ENCODE assay signal across 10 cellular contexts in genomic region chr4:185566425-185566824, GRCh38. TPM values are rescaled to one million over a fixed set of nuclear protein-coding genes. Genes with fewer than 3 reads are reported as not detected.
DNase-seq lines count a peak whose midpoint lies in the region; ATAC-seq, FAIRE-seq and TF ChIP-seq lines count a peak whose summit lies in the region.
"Had no signal": no experiment of that assay in that cellular context is flagged by ENCODE, and none has a peak within 500 bp of the region (broad histone marks: within the 10 kb centered on the region; RNA-seq: fewer than 3 reads in every experiment).

No MANE protein-coding gene starts in this region.

- no peak for TF ChIP-seq EP300 in K562 (IDR thresholded peaks at IDR 0.05; ENCODE audit: low read length)
- TF ChIP-seq EP300 in HepG2 (IDR thresholded peaks at IDR 0.05; ENCODE audit: low read depth in 2 of 2, low read length in 2 of 2), result no peak
- TF ChIP-seq EP300 in HepG2 (CRISPR knock-in tag; IDR thresholded peaks at IDR 0.05; ENCODE audit: borderline replicate concordance), result no peak
- no peak for TF ChIP-seq EP300 in stomach (IDR thresholded peaks at IDR 0.05)

- 6% methylated on average over 8 of the region's 8 CpGs for WGBS in K562 (ENCODE audit: insufficient coverage, low coverage, missing lambda C conversion rate)
- WGBS in HepG2 (ENCODE audit: low lambda C conversion rate), result 98% methylated on average over 6 of the region's 8 CpGs
- WGBS in stomach, 5 donors, result 44 to 62% (median 50%) methylated on average over 8 of the region's 8 CpGs
- no CpG with 5 or more reads among the region's 8 CpGs for WGBS in neuronal stem cell (ENCODE audit: extremely low coverage in 2 of 2, insufficient read length in 2 of 2, insufficient replicate concordance in 1 of 2), 2 donors

- intact Hi-C loops in K562 (cut with micrococcal nuclease), result no loop called here
- intact Hi-C loops in HepG2 (cut with micrococcal nuclease; ENCODE audit: unreplicated experiment), result loop anchor here (5.0 kb wide), 1 partner anchor 64 kb away; no protein-coding TSS in a partner anchor
- intact Hi-C loops in stomach (cut with DNase I; ENCODE audit: low total_unique reads), result no loop called here

- H3K9me3 ChIP-seq in K562 (replicated peaks; ENCODE audit: control insufficient read depth, insufficient read depth, low read depth, low read length) (no peaks in the 10 kb centered on the region), HepG2 (ENCODE audit: low read length) (no peaks in the 10 kb centered on the region), stomach (peaks cover 0 to 5% (median 0%) of the 10 kb centered on the region in 4 donors), neuronal stem cell (replicated peaks in 1 of 2; ENCODE audit: control insufficient read depth in 2 of 2, insufficient read depth in 1 of 2, low read depth in 1 of 2, low read length in 2 of 2) (peaks cover 5 to 6% of the 10 kb centered on the region in 2 donors)

- peak; percentile 71 for ATAC-seq in HG03565 (IDR thresholded peaks at IDR 0.05; ENCODE audit: unreplicated experiment)
- peak; percentile 19; the same call in 1 of the 3 replicates for ATAC-seq in K562
- no peak for ATAC-seq in HepG2
- ATAC-seq: PC-3 had no signal

- DNase-seq in K562 (ENCODE audit: extremely low read depth in 1 of 4, low spot score in 3 of 4) (no peak), HepG2 (ENCODE audit: low spot score) (no peak), stomach (no peak), GM12891 (ENCODE audit: insufficient read length, low spot score) (no peak), hippocampal formation (lab: John Stamatoyannopoulos, UW) (no peak), neuronal stem cell (ENCODE audit: low spot score) (no peak)
- DNase-seq: cerebellar nuclear complex, immature natural killer cell, PC-3 had no signal

- H2BK120ac ChIP-seq in neuronal stem cell (ENCODE audit: low read depth, low read length), result no peak overlapping the region

- H3K18ac ChIP-seq in neuronal stem cell (ENCODE audit: low read length), result no peak overlapping the region

- H2AFZ ChIP-seq in K562 (ENCODE audit: low read depth, low read length), result peak overlapping the region; percentile 17; the same call in 1 of the 2 replicates
- no peak overlapping the region for H2AFZ ChIP-seq in HepG2 (ENCODE audit: low read length)
- H2AFZ ChIP-seq in neuronal stem cell (ENCODE audit: low read length), result no peak overlapping the region

- no peak overlapping the region for H3K23ac ChIP-seq in neuronal stem cell (ENCODE audit: low read depth, low read length, poor library complexity)

- no peak overlapping the region for H2AK5ac ChIP-seq in neuronal stem cell (ENCODE audit: low read depth, low read length)

- H4K91ac ChIP-seq in neuronal stem cell (ENCODE audit: low read depth, low read length, poor library complexity), result no peak overlapping the region

- H2BK15ac ChIP-seq in neuronal stem cell (ENCODE audit: low read length), result no peak overlapping the region

- H3K79me1 ChIP-seq in neuronal stem cell (ENCODE audit: low read depth, low read length), result no peaks in the 10 kb centered on the region

- H3K9ac ChIP-seq in K562 (ENCODE audit: insufficient read depth in 1 of 2, low read depth in 2 of 2, low read length in 2 of 2) (no peak overlapping the region), HepG2 (ENCODE audit: insufficient read depth, low read depth, low read length) (peak overlapping the region; percentile 83), neuronal stem cell (ENCODE audit: low read depth, low read length, poor library complexity) (no peak overlapping the region)

- no peak overlapping the region for H4K8ac ChIP-seq in neuronal stem cell (ENCODE audit: low read depth, low read length)

- no peak for TF ChIP-seq RAD21 in K562 (CRISPR knock-in tag; conservative IDR thresholded peaks at IDR 0.05 in 1 of 2, IDR thresholded peaks at IDR 0.05 in 1 of 2)
- TF ChIP-seq RAD21 in HepG2 (CRISPR knock-in tag; IDR thresholded peaks at IDR 0.05), result no peak

- no peak overlapping the region for H3K4me2 ChIP-seq in K562 (ENCODE audit: insufficient read depth, low read length)
- H3K4me2 ChIP-seq in HepG2 (ENCODE audit: low read depth, low read length), result no peak overlapping the region
- no peak overlapping the region for H3K4me2 ChIP-seq in neuronal stem cell (ENCODE audit: insufficient read depth, low read length, poor library complexity, severe bottlenecking)

- H3K14ac ChIP-seq in neuronal stem cell (ENCODE audit: low read length), result no peak overlapping the region

- CTCF ChIA-PET in K562 (lab: Yijun Ruan, JAX; ENCODE audit: low intra/inter-chr PET ratio), result no interaction called here
- CTCF ChIA-PET in HepG2 (lab: Yijun Ruan, JAX; ENCODE audit: low intra/inter-chr PET ratio, low total read pairs), result no interaction called here

- POLR2A ChIA-PET in K562 (lab: Yijun Ruan, JAX), result no interaction called here
- POLR2A ChIA-PET in HepG2 (lab: Yijun Ruan, JAX), result interaction anchor here (1.3 to 1.7 kb wide), 3 partner anchors 12 to 58 kb away, joined by 5 to 9 read pairs (median 7); no protein-coding TSS in a partner anchor

- H3K79me2 ChIP-seq in K562 (ENCODE audit: control insufficient read depth, insufficient read depth, low read length), result no peaks in the 10 kb centered on the region
- H3K79me2 ChIP-seq in HepG2 (ENCODE audit: insufficient read depth, low read length), result no peaks in the 10 kb centered on the region

- H2BK12ac ChIP-seq in neuronal stem cell (ENCODE audit: low read length), result no peak overlapping the region

- FAIRE-seq in K562 (lab: Jason Lieb, UNC) (no peak), HepG2 (lab: Jason Lieb, UNC) (no peak), GM12891 (lab: Jason Lieb, UNC) (no peak)

- H3K27me3 ChIP-seq in K562 (ENCODE audit: control insufficient read depth in 2 of 2, insufficient read depth in 2 of 2, low read length in 2 of 2) (no peaks in the 10 kb centered on the region; a peak in 1 of 5 replicates), HepG2 (ENCODE audit: control insufficient read depth in 1 of 2, insufficient read depth in 2 of 2, low read length in 2 of 2) (no peaks in the 10 kb centered on the region; a peak in 1 of 5 replicates), stomach (no peaks in the 10 kb centered on the region), neuronal stem cell (ENCODE audit: control insufficient read depth in 3 of 3, insufficient read depth in 3 of 3, low read depth in 1 of 3, low read length in 3 of 3) (no peaks in the 10 kb centered on the region)

- H4K20me1 ChIP-seq in K562 (replicated peaks; ENCODE audit: control insufficient read depth, insufficient read depth, low read length), result no peaks in the 10 kb centered on the region
- no peaks in the 10 kb centered on the region for H4K20me1 ChIP-seq in HepG2 (ENCODE audit: insufficient read depth, low read length)

- in situ Hi-C loops in K562 (cut with MboI), result no loop called here
- in situ Hi-C loops in HepG2 (cut with HindIII; ENCODE audit: extremely low pct_ligation_motif_present, low pct_unique_long_range_greater_than_20kb), result no loop called here

- no TSS peak for BruUV-seq in K562 (replicated peaks; lab: Mats Ljungman, UMichigan)
- BruUV-seq in HepG2 (replicated peaks; lab: Mats Ljungman, UMichigan), result no TSS peak

- H3K4me3 ChIP-seq in K562, result no peak overlapping the region
- no peak overlapping the region for H3K4me3 ChIP-seq in HepG2 (replicated peaks in 1 of 3; ENCODE audit: insufficient read depth in 1 of 3, low read depth in 2 of 3, low read length in 3 of 3)
- no peak overlapping the region for H3K4me3 ChIP-seq in stomach
- no peak overlapping the region for H3K4me3 ChIP-seq in neuronal stem cell (ENCODE audit: low read length in 2 of 2)

- TF ChIP-seq CTCF in K562 (IDR thresholded peaks at IDR 0.05 in 2 of 3, conservative IDR thresholded peaks at IDR 0.05 in 1 of 3; ENCODE audit: insufficient read depth in 2 of 3, low read depth in 1 of 3, low read length in 3 of 3) (no peak), HepG2 (CRISPR knock-in tag; IDR thresholded peaks at IDR 0.05) (no peak), stomach (IDR thresholded peaks at IDR 0.05) (no peak)

- H2BK5ac ChIP-seq in neuronal stem cell (ENCODE audit: low read length), result no peak overlapping the region

- H3K4ac ChIP-seq in neuronal stem cell (ENCODE audit: low read length), result no peak overlapping the region

- TF ChIP-seq POLR2A in K562 (conservative IDR thresholded peaks at IDR 0.05), result no peak
- no peak for TF ChIP-seq POLR2A in HepG2 (IDR thresholded peaks at IDR 0.05; ENCODE audit: insufficient read depth in 1 of 2, low read depth in 2 of 2, low read length in 2 of 2)
- TF ChIP-seq POLR2A in stomach (IDR thresholded peaks at IDR 0.05), result no peak
- TF ChIP-seq POLR2A in GM12891 (IDR thresholded peaks at IDR 0.05; ENCODE audit: low read depth, low read length), result no peak

- H3K9me1 ChIP-seq in K562 (ENCODE audit: control insufficient read depth, insufficient read depth, low read length), result no peaks in the 10 kb centered on the region

- no peaks in the 10 kb centered on the region for H3K36me3 ChIP-seq in K562 (ENCODE audit: control insufficient read depth, insufficient read depth, low read length)
- H3K36me3 ChIP-seq in HepG2 (replicated peaks in 1 of 2; ENCODE audit: control insufficient read depth in 1 of 2, insufficient read depth in 2 of 2, low read length in 2 of 2), result no peaks in the 10 kb centered on the region
- no peaks in the 10 kb centered on the region for H3K36me3 ChIP-seq in stomach
- no peaks in the 10 kb centered on the region for H3K36me3 ChIP-seq in neuronal stem cell (replicated peaks in 1 of 2; ENCODE audit: control insufficient read depth in 2 of 2, insufficient read depth in 2 of 2, low read length in 2 of 2)

- H3K4me1 ChIP-seq in K562 (replicated peaks in 1 of 2; ENCODE audit: control insufficient read depth in 2 of 2, insufficient read depth in 2 of 2, low read length in 2 of 2), result peaks cover 0 to 15% of the 10 kb centered on the region in 2 experiments; a peak in 4 of 5 replicates
- H3K4me1 ChIP-seq in HepG2 (ENCODE audit: insufficient read depth, low read length), result peaks cover 42% of the 10 kb centered on the region
- peaks cover 0 to 25% (median 8%) of the 10 kb centered on the region in 4 donors for H3K4me1 ChIP-seq in stomach
- peaks cover 1 to 6% of the 10 kb centered on the region in 2 donors for H3K4me1 ChIP-seq in neuronal stem cell (ENCODE audit: control insufficient read depth in 2 of 2, insufficient read depth in 1 of 2, low read depth in 1 of 2, low read length in 2 of 2)

- H3K27ac ChIP-seq in K562 (ENCODE audit: extremely low read depth, low read depth, low read length) (no peak overlapping the region), HepG2 (ENCODE audit: extremely low read length, insufficient read depth, low read length) (peak overlapping the region; percentile 97), stomach (peak overlapping the region; percentile 32 to 87 (median 78)), neuronal stem cell (replicated peaks; ENCODE audit: low read length) (no peak overlapping the region)

RNA-seq across cellular contexts. Expression of gene PDLIM3, which starts 31.1 kb away (rescaled TPM):
- not detected in 2 replicates for total RNA-seq in K562 (2011; cell fraction: chromatin; rRNA removed; ENCODE audit: low replicate concordance)
- not detected in 2 replicates for total RNA-seq in K562 (2011; cell fraction: nucleolus; rRNA removed)
- total RNA-seq in K562 (2011; cell fraction: nucleoplasm; rRNA removed), result not detected in 2 replicates
- total RNA-seq in K562 (2014; rRNA removed), result 0.12 TPM in 1 of 2 replicates, not detected in the other
- total RNA-seq in K562 (2014; rRNA removed; fragmentation: Illumina TruSeq; extraction: Trizol), result not detected in 2 replicates
- total RNA-seq in K562 (2015; rRNA removed; fragmentation: Illumina TruSeq; extraction: Trizol), result not detected in 2 replicates
- not detected in 2 replicates for total RNA-seq in K562 (2021)
- polyA plus RNA-seq in K562 (2011; rRNA removed), result not detected in 2 replicates
- not detected in 2 replicates for polyA plus RNA-seq in K562 (2011; cell fraction: cytosol; rRNA removed)
- polyA plus RNA-seq in K562 (2011; cell fraction: nucleus; rRNA removed), result not detected in 2 replicates
- 0.04 and 0.14 TPM in 2 replicates for polyA plus RNA-seq in K562 (2012)
- not detected in 2 replicates for polyA plus RNA-seq in K562 (2014; fragmentation: Illumina TruSeq; extraction: Trizol)
- under 1 TPM in 1 of 2 experiments, not detected in 1; 0.06 TPM for polyA plus RNA-seq in K562 (2014; fragmentation: Nextera tagmentation; extraction: Ambion mirVana)
- not detected in 2 replicates for polyA plus RNA-seq in K562 (2014; rRNA removed)
- polyA minus RNA-seq in K562 (2011; rRNA and poly(A)+ RNA removed), result not detected in 2 replicates
- not detected in 2 replicates for polyA minus RNA-seq in K562 (2011; cell fraction: cytosol; rRNA and poly(A)+ RNA removed)
- not detected in 2 replicates for polyA minus RNA-seq in K562 (2011; cell fraction: nucleus; rRNA and poly(A)+ RNA removed)
- total RNA-seq in HepG2 (2016; rRNA removed; fragmentation: Illumina TruSeq; extraction: Trizol), result 5.9 and 6.3 TPM in 2 replicates
- 2.5 and 3.1 TPM in 2 replicates for total RNA-seq in HepG2 (2016; cell fraction: cytosol; rRNA removed; fragmentation: Illumina TruSeq; extraction: Trizol; ENCODE audit: low read depth)
- total RNA-seq in HepG2 (2016; cell fraction: insoluble cytoplasmic fraction; rRNA removed; fragmentation: Illumina TruSeq; extraction: Trizol), result 6.4 and 8.1 TPM in 2 replicates
- 5.3 TPM in 2 replicates for total RNA-seq in HepG2 (2016; cell fraction: membrane; rRNA removed; fragmentation: Illumina TruSeq; extraction: Trizol)
- total RNA-seq in HepG2 (2016; cell fraction: nucleus; rRNA removed; fragmentation: Illumina TruSeq; extraction: Trizol), result 5.3 and 5.9 TPM in 2 replicates
- polyA plus RNA-seq in HepG2 (2011; rRNA removed), result 14.0 and 14.8 TPM in 2 replicates
- polyA plus RNA-seq in HepG2 (2011; cell fraction: cytosol; rRNA removed), result 14.0 and 16.0 TPM in 2 replicates
- polyA plus RNA-seq in HepG2 (2011; cell fraction: nucleus; rRNA removed), result 10.4 and 14.3 TPM in 2 replicates
- polyA plus RNA-seq in HepG2 (2012), result 3.0 and 13.6 TPM in 2 replicates
- 3.0 and 3.2 TPM in 2 replicates for polyA plus RNA-seq in HepG2 (2016; cell fraction: cytosol; fragmentation: Illumina TruSeq; extraction: Trizol; ENCODE audit: low read depth)
- 7.6 and 8.1 TPM in 2 replicates for polyA plus RNA-seq in HepG2 (2016; cell fraction: insoluble cytoplasmic fraction; fragmentation: Illumina TruSeq; extraction: Trizol; ENCODE audit: low read depth)
- polyA plus RNA-seq in HepG2 (2016; cell fraction: membrane; fragmentation: Illumina TruSeq; extraction: Trizol; ENCODE audit: low read depth), result 3.8 and 4.4 TPM in 2 replicates
- 4.3 and 4.8 TPM in 2 replicates for polyA plus RNA-seq in HepG2 (2016; cell fraction: nucleus; fragmentation: Illumina TruSeq; extraction: Trizol; ENCODE audit: insufficient read depth, low read depth)
- 6.4 and 20.2 TPM in 2 replicates for polyA minus RNA-seq in HepG2 (2011; rRNA and poly(A)+ RNA removed; ENCODE audit: low replicate concordance)
- polyA minus RNA-seq in HepG2 (2011; cell fraction: cytosol; rRNA and poly(A)+ RNA removed), result 8.4 and 8.7 TPM in 2 replicates
- polyA minus RNA-seq in HepG2 (2011; cell fraction: nucleus; rRNA and poly(A)+ RNA removed), result 17.7 and 18.2 TPM in 2 replicates
- total RNA-seq in stomach, result 100 to 1,000 TPM in 4 of 5 donors, 10 to 100 TPM in 1; 83.1 to 755 (median 259) TPM
- polyA plus RNA-seq in stomach, result 100 to 1,000 TPM in 1 of 3 donors, 10 to 100 TPM in 2; 73.9 to 112 (median 77.0) TPM
- polyA plus RNA-seq in GM12891 (2012; ENCODE audit: low read depth, missing spikeins), result 0.09 TPM
- polyA plus RNA-seq in neuronal stem cell (2013, experiment 1 of 2), result 8.0 TPM
- 7.3 TPM for polyA plus RNA-seq in neuronal stem cell (2013, experiment 2 of 2)
- polyA plus RNA-seq: immature natural killer cell had no signal

Comparison
In these comparisons a context has a peak if more than half of its experiments do, and no peak if none do; other contexts are left out.
1. H3K27ac ChIP-seq: peak in HepG2 (single experiment) and stomach (5 of 5); none in K562 (single experiment) and neuronal stem cell (single experiment).
2. RNA of gene PDLIM3, which starts 31.1 kb away (total RNA-seq): 83.1 to 755 TPM in stomach; 2.5 to 8.1 TPM in HepG2 and 0.12 TPM in K562; every median in the first group is over 4 times any median in the second.